In genomic region chr2:171088057-171088834, GRCh38 we compare ENCODE assay signal across 26 cellular contexts.
DNase-seq lines count a peak whose midpoint lies in the region; ATAC-seq and TF ChIP-seq lines count a peak whose summit lies in the region.
"Had no signal": no experiment of that assay in that cellular context is flagged by ENCODE, and none has a peak within 500 bp of the region (broad histone marks: within the 10 kb centered on the region; RNA-seq: fewer than 3 reads in every experiment).

No MANE protein-coding gene starts in this region.

- ATAC-seq in naive thymus-derived CD8-positive, alpha-beta T cell = no peak
- ATAC-seq: A549; effector memory CD8-positive, alpha-beta T cell; SK-N-SH treated with all-trans-retinoic acid at 6 μM for 48 hours; stimulated activated naive CD8-positive, alpha-beta T cell treated with anti-CD3 and anti-CD28 coated beads, Interleukin-15, Interleukin-2, amounts not matched to agents 100 U/mL and 50 U/mL, for 24 hours had no signal

- no peaks in the 10 kb centered on the region for H3K9me3 ChIP-seq in Caco-2
- H3K9me3 ChIP-seq: A549, ascending aorta had no signal

- BruUV-seq in Caco-2 (replicated peaks; lab: Mats Ljungman, UMichigan) = no TSS peak

- no peaks in the 10 kb centered on the region for H3K27me3 Mint-ChIP-seq in activated T-cell treated with anti-CD3 and anti-CD28 coated beads, Interleukin-2, amount 50 U/mL, for 24 hours
- no peaks in the 10 kb centered on the region for H3K27me3 Mint-ChIP-seq in Caco-2 (ENCODE audit: insufficient read depth, unreplicated experiment)
- H3K27me3 Mint-ChIP-seq in naive thymus-derived CD8-positive, alpha-beta T cell = no peaks in the 10 kb centered on the region
- H3K27me3 Mint-ChIP-seq: activated naive CD8-positive, alpha-beta T cell treated with anti-CD3 and anti-CD28 coated beads for 36 hours; effector memory CD8-positive, alpha-beta T cell had no signal

- POLR2A ChIA-PET in Caco-2 (lab: Charles Lee) = no interaction called here
- POLR2A ChIA-PET in naive thymus-derived CD8-positive, alpha-beta T cell (lab: Charles Lee) = interaction anchor here (1.0 to 2.8 kb wide), 5 partner anchors 10 to 71 kb away, joined by 3 to 19 read pairs (median 6); partner anchors contain the start of gene TLK1

- CTCF ChIA-PET in Caco-2 (lab: Charles Lee) = no interaction called here

- H3K27me3 ChIP-seq in Caco-2 (replicated peaks; ENCODE audit: control insufficient read depth, insufficient read depth, low read length) = no peaks in the 10 kb centered on the region
- H3K27me3 ChIP-seq: ascending aorta had no signal

- H3K36me3 Mint-ChIP-seq in activated T-cell treated with anti-CD3 and anti-CD28 coated beads, Interleukin-2, amount 50 U/mL, for 24 hours (ENCODE audit: low read depth) = peaks cover 28% of the 10 kb centered on the region
- H3K36me3 Mint-ChIP-seq in Caco-2 (ENCODE audit: insufficient read depth, unreplicated experiment) = peaks cover 21% of the 10 kb centered on the region
- peaks cover 0 to 16% (median 3%) of the 10 kb centered on the region in 3 donors for H3K36me3 Mint-ChIP-seq in naive thymus-derived CD8-positive, alpha-beta T cell

- H3K27ac Mint-ChIP-seq in activated T-cell treated with anti-CD3 and anti-CD28 coated beads, Interleukin-2, amount 50 U/mL, for 24 hours = peak overlapping the region; percentile 90
- H3K27ac Mint-ChIP-seq in Caco-2 (ENCODE audit: unreplicated experiment) = peak overlapping the region; percentile 6
- H3K27ac Mint-ChIP-seq in naive thymus-derived CD8-positive, alpha-beta T cell = peak overlapping the region; percentile 87 to 98 (median 94)

- H3K9me3 Mint-ChIP-seq in activated T-cell treated with anti-CD3 and anti-CD28 coated beads, Interleukin-2, amount 50 U/mL, for 24 hours = no peaks in the 10 kb centered on the region
- no peaks in the 10 kb centered on the region for H3K9me3 Mint-ChIP-seq in Caco-2 (ENCODE audit: unreplicated experiment)
- no peaks in the 10 kb centered on the region for H3K9me3 Mint-ChIP-seq in naive thymus-derived CD8-positive, alpha-beta T cell
- H3K9me3 Mint-ChIP-seq: activated naive CD8-positive, alpha-beta T cell treated with anti-CD3 and anti-CD28 coated beads for 36 hours; activated T-cell treated with anti-CD3 and anti-CD28 coated beads, Interleukin-2, amount 50 U/mL, for 72 hours; effector memory CD8-positive, alpha-beta T cell had no signal

- no peaks in the 10 kb centered on the region for H3K36me3 ChIP-seq in Caco-2 (ENCODE audit: control insufficient read depth, insufficient read depth, low read length)
- H3K36me3 ChIP-seq: ascending aorta had no signal

- H3K27ac ChIP-seq in VCaP = peak overlapping the region; percentile 54
- H3K27ac ChIP-seq: A549, ascending aorta, coronary artery, PC-9 had no signal

- H3K4me1 Mint-ChIP-seq in activated T-cell treated with anti-CD3 and anti-CD28 coated beads, Interleukin-2, amount 50 U/mL, for 24 hours (ENCODE audit: low read depth) = peaks cover 72% of the 10 kb centered on the region
- H3K4me1 Mint-ChIP-seq in Caco-2 (ENCODE audit: low read depth, unreplicated experiment) = peaks cover 38% of the 10 kb centered on the region
- peaks cover 29 to 66% (median 63%) of the 10 kb centered on the region in 4 donors for H3K4me1 Mint-ChIP-seq in naive thymus-derived CD8-positive, alpha-beta T cell

- DNase-seq in activated T-cell treated with anti-CD3 and anti-CD28 coated beads, Interleukin-2, amount 50 U/mL, for 24 hours = no peak
- DNase-seq in activated T-cell treated with anti-CD3 and anti-CD28 coated beads, Interleukin-2, amount 50 U/mL, for 1 hour = no peak
- DNase-seq in Caco-2 (no peak), GF-D8 (lab: John Stamatoyannopoulos, UW) (no peak), cerebellar cortex (ENCODE audit: low spot score) (no peak)
- DNase-seq in naive thymus-derived CD8-positive, alpha-beta T cell = no peak
- no peak for DNase-seq in activated CD8-positive, alpha-beta memory T cell treated with anti-CD3 and anti-CD28 coated beads for 24 hours
- DNase-seq: activated CD4-positive, alpha-beta T cell treated with anti-CD3 and anti-CD28 coated beads for 48 hours; activated naive CD8-positive, alpha-beta T cell treated with anti-CD3 and anti-CD28 coated beads for 36 hours; activated T-cell treated with anti-CD3 and anti-CD28 coated beads, Interleukin-2, amount 50 U/mL, for 72 hours; DMS153; effector memory CD8-positive, alpha-beta T cell; NCI-H1436 treated with DMSO at 0.1 percent for 48 hours; NCI-H2081 treated with DMSO at 0.1 percent for 48 hours; NCI-H226; NCI-H526 treated with DMSO at 0.1 percent for 48 hours; PC-9; Right ventricle myocardium superior; small intestine; stimulated activated naive CD8-positive, alpha-beta T cell treated with anti-CD3 and anti-CD28 coated beads, Interleukin-15, Interleukin-2, amounts not matched to agents 100 U/mL and 50 U/mL, for 24 hours; T-helper 9 cell had no signal

- TF ChIP-seq CTCF in Caco-2 (IDR thresholded peaks at IDR 0.05; ENCODE audit: insufficient read depth in 1 of 2, low read depth in 1 of 2, low read length in 1 of 2, severe bottlenecking in 1 of 2, unreplicated experiment in 1 of 2) = no peak
- no peak for TF ChIP-seq CTCF in VCaP (conservative IDR thresholded peaks at IDR 0.05)

- H3K4me3 Mint-ChIP-seq in activated T-cell treated with anti-CD3 and anti-CD28 coated beads, Interleukin-2, amount 50 U/mL, for 24 hours = no peak overlapping the region
- H3K4me3 Mint-ChIP-seq in Caco-2 (ENCODE audit: unreplicated experiment) = no peak overlapping the region
- peak overlapping the region in 2 of 10 donors; percentile 85 to 86 for H3K4me3 Mint-ChIP-seq in naive thymus-derived CD8-positive, alpha-beta T cell
- H3K4me3 Mint-ChIP-seq: activated naive CD8-positive, alpha-beta T cell treated with anti-CD3 and anti-CD28 coated beads for 36 hours; effector memory CD8-positive, alpha-beta T cell had no signal

- H3K4me1 ChIP-seq in Caco-2 = no peaks in the 10 kb centered on the region
- H3K4me1 ChIP-seq: ascending aorta had no signal

- no peak overlapping the region for H3K4me3 ChIP-seq in Caco-2 (ENCODE audit: low read depth, low read length)
- H3K4me3 ChIP-seq: A549, ascending aorta, coronary artery, PC-9 had no signal

- intact Hi-C loops in Caco-2 (cut with micrococcal nuclease; ENCODE audit: unreplicated experiment) = loop anchor here (5.0 kb wide), 1 partner anchor 69 kb away; no protein-coding TSS in a partner anchor

Comparison
In these comparisons a context has a peak if more than half of its experiments do, and no peak if none do; other contexts are left out.
1. H3K27ac Mint-ChIP-seq: peak in every context shown above with its lines; median percentile 94 in naive thymus-derived CD8-positive, alpha-beta T cell; 90 in activated T-cell treated with anti-CD3 and anti-CD28 coated beads, Interleukin-2, amount 50 U/mL, for 24 hours; 6 in Caco-2.